Comparison of ENCODE assay signal across 7 cellular contexts in genomic region chr1:156383023-156383422, GRCh38. TPM values are rescaled to one million over a fixed set of nuclear protein-coding genes. Genes with fewer than 3 reads are reported as not detected.
A peak's percentile ranks its signal among the peaks of the same experiment; 100 is the strongest.
DNase-seq lines count a peak whose midpoint lies in the region; ATAC-seq, FAIRE-seq and TF ChIP-seq lines count a peak whose summit lies in the region.

No MANE protein-coding gene starts in this region.

- H3K9me2 ChIP-seq in Karpas-422 (replicated peaks; ENCODE audit: insufficient read depth, low read length) = no peaks in the 10 kb centered on the region

- H3K27me3 Mint-ChIP-seq in activated T-helper 2 cell treated with anti-CD3 and anti-CD28 coated beads, Interferon-gamma antibody, Interleukin-2, Interleukin-4, amounts not matched to agents 10 μg/mL and 5 μg/mL and 100 μg/mL, durations not matched to agents 14 hours and 24 hours and 36 hours (ENCODE audit: low read depth) = peaks cover 24% of the 10 kb centered on the region

- no peak overlapping the region for H3K4me3 Mint-ChIP-seq in activated T-helper 2 cell treated with anti-CD3 and anti-CD28 coated beads, Interferon-gamma antibody, Interleukin-2, Interleukin-4, amounts not matched to agents 10 μg/mL and 5 μg/mL and 100 μg/mL, durations not matched to agents 14 hours and 24 hours and 36 hours (ENCODE audit: low read depth)

- peaks cover 4% of the 10 kb centered on the region for H3K4me1 Mint-ChIP-seq in activated T-helper 2 cell treated with anti-CD3 and anti-CD28 coated beads, Interferon-gamma antibody, Interleukin-2, Interleukin-4, amounts not matched to agents 10 μg/mL and 5 μg/mL and 100 μg/mL, durations not matched to agents 14 hours and 24 hours and 36 hours (ENCODE audit: low read depth)

- no peaks in the 10 kb centered on the region for H3K36me3 ChIP-seq in Karpas-422 (ENCODE audit: insufficient read depth, low read length)
- H3K36me3 ChIP-seq in pancreas = no peaks in the 10 kb centered on the region
- H3K36me3 ChIP-seq in upper lobe of left lung = no peaks in the 10 kb centered on the region

- no peak for TF ChIP-seq EP300 in upper lobe of left lung (IDR thresholded peaks at IDR 0.05)

- H3K4me3 ChIP-seq in GM12875 (ENCODE audit: low read depth, low read length) = no peak overlapping the region
- no peak overlapping the region for H3K4me3 ChIP-seq in Karpas-422 (ENCODE audit: low read length)
- no peak overlapping the region for H3K4me3 ChIP-seq in foreskin fibroblast (ENCODE audit: low read depth in 1 of 2, low read length in 2 of 2)
- no peak overlapping the region for H3K4me3 ChIP-seq in pancreas
- H3K4me3 ChIP-seq in upper lobe of left lung = no peak overlapping the region

- ATAC-seq in pancreas (peak; percentile 85 to 94 (median 92)), upper lobe of left lung (ENCODE audit: low FRiP score in 2 of 2) (peak; percentile 80 to 81)

- WGBS in pancreas, 2 donors = 45 to 61% methylated on average over 9 of the region's 9 CpGs
- WGBS in upper lobe of left lung, 2 donors = 58 to 76% methylated on average over 4 to 9 of the region's 9 CpGs

- no peak overlapping the region for H3K4me2 ChIP-seq in Karpas-422 (ENCODE audit: low read depth, low read length, poor library complexity, severe bottlenecking)

- no peak for TF ChIP-seq POLR2A in upper lobe of left lung (IDR thresholded peaks at IDR 0.05)

- intact Hi-C loops in activated T-helper 2 cell treated with anti-CD3 and anti-CD28 coated beads, Interferon-gamma antibody, Interleukin-2, Interleukin-4, amounts not matched to agents 10 μg/mL and 5 μg/mL and 100 μg/mL, durations not matched to agents 14 hours and 24 hours and 36 hours (cut with micrococcal nuclease) = no loop called here
- intact Hi-C loops in pancreas (cut with DNase I) = loop anchor here in 1 of 3 donors (10.0 kb wide), 1 partner anchor 62 kb away; no protein-coding TSS in a partner anchor

- H3K9me3 ChIP-seq in Karpas-422 (ENCODE audit: low read length) = no peaks in the 10 kb centered on the region
- H3K9me3 ChIP-seq in pancreas = no peaks in the 10 kb centered on the region
- no peaks in the 10 kb centered on the region for H3K9me3 ChIP-seq in upper lobe of left lung

- H3K79me2 ChIP-seq in Karpas-422 (ENCODE audit: low read length) = no peaks in the 10 kb centered on the region

- no peak overlapping the region for H3K27ac Mint-ChIP-seq in activated T-helper 2 cell treated with anti-CD3 and anti-CD28 coated beads, Interferon-gamma antibody, Interleukin-2, Interleukin-4, amounts not matched to agents 10 μg/mL and 5 μg/mL and 100 μg/mL, durations not matched to agents 14 hours and 24 hours and 36 hours

- H3K9ac ChIP-seq in Karpas-422 (ENCODE audit: low read length) = no peak overlapping the region

- H4K20me1 ChIP-seq in Karpas-422 (ENCODE audit: insufficient read depth, low read depth, low read length) = no peaks in the 10 kb centered on the region

- H3K4me1 ChIP-seq in Karpas-422 (ENCODE audit: low read length) = no peaks in the 10 kb centered on the region
- no peaks in the 10 kb centered on the region for H3K4me1 ChIP-seq in pancreas
- H3K4me1 ChIP-seq in upper lobe of left lung = peaks cover 0 to 3% (median 1%) of the 10 kb centered on the region in 4 donors

- H2AFZ ChIP-seq in Karpas-422 (ENCODE audit: low read length) = no peak overlapping the region

- H3K36me3 Mint-ChIP-seq in activated T-helper 2 cell treated with anti-CD3 and anti-CD28 coated beads, Interferon-gamma antibody, Interleukin-2, Interleukin-4, amounts not matched to agents 10 μg/mL and 5 μg/mL and 100 μg/mL, durations not matched to agents 14 hours and 24 hours and 36 hours (ENCODE audit: low read depth) = no peaks in the 10 kb centered on the region

- FAIRE-seq in pancreas (lab: Jason Lieb, UNC) = no peak

- H3K9me3 Mint-ChIP-seq in activated T-helper 2 cell treated with anti-CD3 and anti-CD28 coated beads, Interferon-gamma antibody, Interleukin-2, Interleukin-4, amounts not matched to agents 10 μg/mL and 5 μg/mL and 100 μg/mL, durations not matched to agents 14 hours and 24 hours and 36 hours = no peaks in the 10 kb centered on the region

- TF ChIP-seq CTCF in GM12875 (IDR thresholded peaks at IDR 0.05; ENCODE audit: borderline replicate concordance, insufficient read depth, low read depth, low read length) = peak; percentile 98
- peak; percentile 81 for TF ChIP-seq CTCF in foreskin fibroblast (IDR thresholded peaks at IDR 0.05; ENCODE audit: low read depth, low read length)
- peak; percentile 59 to 78 (median 66) for TF ChIP-seq CTCF in pancreas (IDR thresholded peaks at IDR 0.05)
- peak; percentile 59 to 83 (median 71) for TF ChIP-seq CTCF in upper lobe of left lung (IDR thresholded peaks at IDR 0.05)

- peak; percentile 91 for DNase-seq in Karpas-422
- peak; percentile 52 for DNase-seq in RPMI7951 (ENCODE audit: low read depth)
- DNase-seq in activated T-helper 2 cell treated with anti-CD3 and anti-CD28 coated beads, Interferon-gamma antibody, Interleukin-2, Interleukin-4, amounts not matched to agents 10 μg/mL and 5 μg/mL and 100 μg/mL, durations not matched to agents 14 hours and 24 hours and 36 hours (ENCODE audit: low spot score) = peak; percentile 42
- peak; percentile 29 to 76 for DNase-seq in foreskin fibroblast
- DNase-seq in pancreas = peak in 5 of 6 donors; percentile 41 to 76 (median 60)
- peak in 1 of 2 donors; percentile 47 for DNase-seq in upper lobe of left lung

- H3K27ac ChIP-seq in Karpas-422 (ENCODE audit: low read length) = no peak overlapping the region
- no peak overlapping the region for H3K27ac ChIP-seq in pancreas
- H3K27ac ChIP-seq in upper lobe of left lung = no peak overlapping the region

- H3K27me3 ChIP-seq in Karpas-422 (ENCODE audit: low read length) = no peaks in the 10 kb centered on the region
- no peaks in the 10 kb centered on the region for H3K27me3 ChIP-seq in pancreas
- H3K27me3 ChIP-seq in upper lobe of left lung = peaks cover 0 to 4% (median 2%) of the 10 kb centered on the region in 4 donors

RNA-seq across cellular contexts. Expression of gene RHBG, which starts 14.0 kb away (rescaled TPM):
- total RNA-seq in Karpas-422 (2014; rRNA removed; shearing (Covaris generic); ENCODE audit: low replicate concordance) = not detected in 2 replicates
- total RNA-seq in RPMI7951 (2014; rRNA removed; shearing (Covaris generic)) = not detected in 2 replicates
- total RNA-seq in activated T-helper 2 cell treated with anti-CD3 and anti-CD28 coated beads, Interferon-gamma antibody, Interleukin-2, Interleukin-4, amounts not matched to agents 10 μg/mL and 5 μg/mL and 100 μg/mL, durations not matched to agents 14 hours and 24 hours and 36 hours = not detected in 2 replicates
- under 1 TPM; 0.16 to 1.00 (median 0.40) TPM for total RNA-seq in pancreas
- polyA plus RNA-seq in pancreas = 1 to 10 TPM; 1.3 to 3.5 TPM
- under 1 TPM in 1 of 6 donors, not detected in 5; 0.24 TPM for total RNA-seq in upper lobe of left lung

RNA-seq across cellular contexts. Expression of gene TSACC, which starts 44.7 kb away (rescaled TPM):
- 4.5 TPM in 1 of 2 replicates, not detected in the other for total RNA-seq in Karpas-422 (2014; rRNA removed; shearing (Covaris generic); ENCODE audit: low replicate concordance)
- total RNA-seq in RPMI7951 (2014; rRNA removed; shearing (Covaris generic)) = not detected in 2 replicates
- total RNA-seq in activated T-helper 2 cell treated with anti-CD3 and anti-CD28 coated beads, Interferon-gamma antibody, Interleukin-2, Interleukin-4, amounts not matched to agents 10 μg/mL and 5 μg/mL and 100 μg/mL, durations not matched to agents 14 hours and 24 hours and 36 hours = 0.39 TPM in 1 of 2 replicates, not detected in the other
- total RNA-seq in pancreas = not detected
- under 1 TPM in 1 of 2 donors, not detected in 1; 0.56 TPM for polyA plus RNA-seq in pancreas
- 1 to 10 TPM in 2 of 6 donors, not detected in 4; 1.1 to 4.2 TPM for total RNA-seq in upper lobe of left lung

RNA-seq across cellular contexts. Expression of gene CCT3, which starts 44.9 kb away (rescaled TPM):
- 325 and 443 TPM in 2 replicates for total RNA-seq in Karpas-422 (2014; rRNA removed; shearing (Covaris generic); ENCODE audit: low replicate concordance)
- 455 and 483 TPM in 2 replicates for total RNA-seq in RPMI7951 (2014; rRNA removed; shearing (Covaris generic))
- 504 and 517 TPM in 2 replicates for total RNA-seq in activated T-helper 2 cell treated with anti-CD3 and anti-CD28 coated beads, Interferon-gamma antibody, Interleukin-2, Interleukin-4, amounts not matched to agents 10 μg/mL and 5 μg/mL and 100 μg/mL, durations not matched to agents 14 hours and 24 hours and 36 hours
- total RNA-seq in pancreas = 100 to 1,000 TPM in 1 of 6 donors, 10 to 100 TPM in 5; 47.1 to 107 (median 87.1) TPM
- 10 to 100 TPM; 58.3 to 81.5 TPM for polyA plus RNA-seq in pancreas
- 100 to 1,000 TPM in 4 of 6 donors, 10 to 100 TPM in 2; 53.5 to 171 (median 112) TPM for total RNA-seq in upper lobe of left lung
